ENCODE assay signal across 8 cellular contexts in the genomic region with DNA sequence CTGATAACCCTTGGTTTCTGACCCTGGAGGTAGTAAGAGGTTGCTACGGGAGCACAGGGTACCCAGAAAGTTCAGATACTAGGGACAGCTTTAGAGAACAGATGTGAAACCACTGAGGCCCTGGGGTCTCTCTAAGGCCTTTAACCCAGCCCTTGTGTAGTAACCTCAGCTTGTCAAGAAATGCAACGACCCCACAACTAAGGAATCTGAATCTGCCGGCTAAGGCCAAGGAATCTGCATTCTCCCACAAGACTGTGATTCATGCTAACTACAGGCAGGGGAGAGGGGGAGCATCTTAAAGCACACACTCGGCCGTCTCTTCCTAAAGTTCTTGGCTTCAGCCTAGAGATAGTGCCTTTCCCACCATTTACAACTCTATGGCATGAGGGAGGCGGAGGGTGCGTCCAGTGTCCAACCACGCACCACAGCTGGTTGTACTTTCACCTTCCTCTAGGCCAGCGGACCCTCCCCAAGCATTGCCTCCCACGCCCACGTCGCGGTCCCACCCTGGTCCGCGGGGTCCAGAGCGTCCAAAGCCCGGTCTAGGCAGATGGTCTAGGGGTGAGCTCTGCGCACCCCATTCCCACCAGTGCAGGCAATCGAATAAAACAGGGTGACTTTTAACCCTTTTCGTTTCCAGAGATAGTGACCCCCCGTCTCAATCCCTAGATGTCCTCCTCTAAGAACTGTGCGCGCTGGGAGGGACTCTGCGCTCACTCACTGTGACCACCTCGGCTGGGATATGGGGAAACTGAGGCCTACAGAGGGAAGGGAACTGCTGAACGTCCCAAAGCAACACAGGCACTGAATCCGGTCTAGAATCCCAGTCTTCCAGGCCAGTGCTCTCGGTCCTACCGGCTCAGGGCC. TPM values are rescaled to one million over a fixed set of nuclear protein-coding genes. Genes with fewer than 3 reads are reported as not detected.
DNase-seq lines count a peak whose midpoint lies in the region; ATAC-seq and TF ChIP-seq lines count a peak whose summit lies in the region.

No MANE protein-coding gene starts in this region.

- H3K27ac ChIP-seq in colonic mucosa = no peak overlapping the region
- no peak overlapping the region for H3K27ac ChIP-seq in mesendoderm (ENCODE audit: low read depth, low read length)
- peak overlapping the region in 3 of 4 donors; percentile 76 to 91 (median 77) for H3K27ac ChIP-seq in upper lobe of left lung

- no peak for TF ChIP-seq POLR2A in upper lobe of left lung (IDR thresholded peaks at IDR 0.05)

- H2AK5ac ChIP-seq in mesendoderm (ENCODE audit: low read length) = no peak overlapping the region

- peak overlapping the region; percentile 14 to 76 for H3K9ac ChIP-seq in colonic mucosa (ENCODE audit: low read depth in 2 of 2, low read length in 2 of 2)
- peak overlapping the region; percentile 60 for H3K9ac ChIP-seq in mesendoderm (ENCODE audit: low read length)

- peak overlapping the region; percentile 65 for H3K4me3 Mint-ChIP-seq in activated T-cell treated with anti-CD3 and anti-CD28 coated beads, Interleukin-2, amount 50 U/mL, for 24 hours

- no peak overlapping the region for H3K18ac ChIP-seq in mesendoderm (ENCODE audit: low read length)

- H3K9me3 Mint-ChIP-seq in activated T-cell treated with anti-CD3 and anti-CD28 coated beads, Interleukin-2, amount 50 U/mL, for 24 hours = no peaks in the 10 kb centered on the region

- H3K4me1 ChIP-seq in colonic mucosa = no peaks in the 10 kb centered on the region
- H3K4me1 ChIP-seq in mesendoderm (ENCODE audit: control insufficient read depth, low read depth, low read length) = peaks cover 2% of the 10 kb centered on the region
- peaks cover 14 to 43% (median 20%) of the 10 kb centered on the region in 4 donors for H3K4me1 ChIP-seq in upper lobe of left lung

- TF ChIP-seq CTCF in colonic mucosa (IDR thresholded peaks at IDR 0.05) (no peak), upper lobe of left lung (IDR thresholded peaks at IDR 0.05) (no peak), GM20000 (IDR thresholded peaks at IDR 0.05; ENCODE audit: extremely low read depth, missing control alignments) (no peak)

- no peak overlapping the region for H2BK120ac ChIP-seq in mesendoderm (ENCODE audit: low read depth, low read length)

- no peaks in the 10 kb centered on the region for H3K79me1 ChIP-seq in mesendoderm (ENCODE audit: low read length)

- H3K4me3 ChIP-seq in colonic mucosa = peak overlapping the region; percentile 73
- H3K4me3 ChIP-seq in mesendoderm (ENCODE audit: low read length) = no peak overlapping the region
- H3K4me3 ChIP-seq in upper lobe of left lung = peak overlapping the region; percentile 46 to 95 (median 82)

- H3K27me3 ChIP-seq in colonic mucosa (peaks cover 4% of the 10 kb centered on the region), mesendoderm (ENCODE audit: insufficient read depth, low read length, poor library complexity) (peaks cover 19% of the 10 kb centered on the region), upper lobe of left lung (peaks cover 0 to 14% (median 4%) of the 10 kb centered on the region in 4 donors)

- H4K8ac ChIP-seq in mesendoderm (ENCODE audit: low read depth, low read length) = no peak overlapping the region

- peak overlapping the region; percentile 58 for H3K4me2 ChIP-seq in mesendoderm (ENCODE audit: low read length)

- H3K9me3 ChIP-seq in colonic mucosa = no peaks in the 10 kb centered on the region
- H3K9me3 ChIP-seq in upper lobe of left lung = no peaks in the 10 kb centered on the region

- H3K36me3 Mint-ChIP-seq in activated T-cell treated with anti-CD3 and anti-CD28 coated beads, Interleukin-2, amount 50 U/mL, for 24 hours (ENCODE audit: low read depth) = no peaks in the 10 kb centered on the region

- H3K36me3 ChIP-seq in colonic mucosa = no peaks in the 10 kb centered on the region
- H3K36me3 ChIP-seq in mesendoderm (ENCODE audit: control insufficient read depth, insufficient read depth, low read length) = no peaks in the 10 kb centered on the region
- H3K36me3 ChIP-seq in upper lobe of left lung = no peaks in the 10 kb centered on the region

- H3K79me2 ChIP-seq in mesendoderm (ENCODE audit: control insufficient read depth, insufficient read depth, low read length) = no peaks in the 10 kb centered on the region

- intact Hi-C loops in colonic mucosa (cut with DNase I) = no loop called here

- peak overlapping the region; percentile 83 for H3K56ac ChIP-seq in mesendoderm (ENCODE audit: low read length)

- H3K27ac Mint-ChIP-seq in activated T-cell treated with anti-CD3 and anti-CD28 coated beads, Interleukin-2, amount 50 U/mL, for 24 hours = peak overlapping the region; percentile 48

- H3K4me1 Mint-ChIP-seq in activated T-cell treated with anti-CD3 and anti-CD28 coated beads, Interleukin-2, amount 50 U/mL, for 24 hours (ENCODE audit: low read depth) = peaks cover 19% of the 10 kb centered on the region

- DNase-seq in activated T-cell treated with anti-CD3 and anti-CD28 coated beads, Interleukin-2, amount 50 U/mL, for 24 hours = no peak
- no peak for DNase-seq in activated T-cell treated with anti-CD3 and anti-CD28 coated beads, Interleukin-2, amount 50 U/mL, for 48 hours
- DNase-seq in colonic mucosa = no peak
- DNase-seq in mesendoderm = no peak
- DNase-seq in upper lobe of left lung = no peak
- no peak for DNase-seq in NCI-H1092 (lab: John Stamatoyannopoulos, UW)
- DNase-seq in GM20000 (ENCODE audit: low spot score) = no peak

- no CpG with 5 or more reads among the region's 29 CpGs for WGBS in mesendoderm (ENCODE audit: extremely low coverage, insufficient coverage, low lambda C conversion rate)
- WGBS in upper lobe of left lung, 2 donors = 43 to 52% methylated on average over 27 to 28 of the region's 29 CpGs

- H4K5ac ChIP-seq in mesendoderm (ENCODE audit: low read length) = no peak overlapping the region

- H2BK5ac ChIP-seq in mesendoderm (ENCODE audit: low read length) = no peak overlapping the region

- peaks cover 32% of the 10 kb centered on the region for H3K27me3 Mint-ChIP-seq in activated T-cell treated with anti-CD3 and anti-CD28 coated beads, Interleukin-2, amount 50 U/mL, for 24 hours

- H3K23ac ChIP-seq in mesendoderm (ENCODE audit: low read length) = no peak overlapping the region

- no peak overlapping the region for H2BK15ac ChIP-seq in mesendoderm (replicated peaks; ENCODE audit: low read depth)

- TF ChIP-seq EP300 in upper lobe of left lung (IDR thresholded peaks at IDR 0.05) = no peak

- no peak overlapping the region for H3K4ac ChIP-seq in mesendoderm (ENCODE audit: low read depth, low read length)

- ATAC-seq in upper lobe of left lung (ENCODE audit: low FRiP score in 2 of 2) (peak in 1 of 2 donors; percentile 6), GM18517 (IDR thresholded peaks at IDR 0.05; ENCODE audit: unreplicated experiment) (no peak)

RNA-seq across cellular contexts. Expression of a gene that starts 0.7 kb away (rescaled TPM):
- 1 to 10 TPM; 2.9 to 3.6 TPM for total RNA-seq in colonic mucosa
- polyA plus RNA-seq in mesendoderm (2013, experiment 1 of 2) = 1.7 TPM
- 1.3 TPM for polyA plus RNA-seq in mesendoderm (2013, experiment 2 of 2)
- total RNA-seq in upper lobe of left lung = 10 to 100 TPM; 12.0 to 53.5 (median 28.2) TPM

RNA-seq across cellular contexts. Expression of a gene that starts 52.1 kb away (rescaled TPM):
- 10 to 100 TPM; 10.7 to 15.3 TPM for total RNA-seq in colonic mucosa
- 9.5 TPM for polyA plus RNA-seq in mesendoderm (2013, experiment 1 of 2)
- polyA plus RNA-seq in mesendoderm (2013, experiment 2 of 2) = 8.7 TPM
- total RNA-seq in upper lobe of left lung = 10 to 100 TPM; 13.8 to 35.6 (median 23.6) TPM

Comparison
In these comparisons a context has a peak if more than half of its experiments do, and no peak if none do; other contexts are left out.
1. H3K27ac ChIP-seq: peak in upper lobe of left lung (3 of 4); none in colonic mucosa (single experiment) and mesendoderm (single experiment).